In the genomic region with DNA sequence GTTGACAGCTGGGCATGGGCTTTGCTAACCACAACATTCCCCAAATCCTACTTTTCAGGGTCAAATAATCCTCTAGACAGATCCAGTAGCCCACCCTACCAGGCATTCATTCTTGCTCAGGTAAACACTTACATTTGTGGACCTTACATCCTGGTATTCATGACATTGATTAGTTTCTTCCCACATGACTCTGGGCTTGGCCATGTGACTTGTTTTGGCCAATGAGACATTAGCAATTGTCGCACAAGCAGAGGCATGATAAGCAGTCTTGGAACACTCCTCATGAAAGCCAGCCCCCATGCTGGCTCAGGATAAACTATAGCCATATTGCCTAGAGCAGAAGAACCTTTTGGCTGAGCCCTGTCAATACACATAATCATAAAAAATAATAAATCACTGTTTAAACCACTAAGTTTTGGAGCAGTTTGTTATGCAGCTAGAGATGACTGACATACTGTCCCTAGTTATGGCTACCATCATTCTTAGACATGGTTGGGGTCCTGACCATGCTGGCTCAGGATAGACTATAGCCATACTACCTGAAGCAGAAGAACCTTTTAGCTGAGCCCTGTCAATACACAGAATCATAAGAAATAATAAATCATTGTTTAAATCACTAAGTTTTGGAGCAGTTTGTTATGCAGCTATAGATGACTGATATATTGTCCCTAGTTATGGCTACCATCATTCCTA, we compare ENCODE assay signal across 31 cellular contexts.
"Had no signal": no experiment of that assay in that cellular context is flagged by ENCODE, and none has a peak within 500 bp of the region (broad histone marks: within the 10 kb centered on the region; RNA-seq: fewer than 3 reads in every experiment).

No MANE protein-coding gene starts in this region.

- H3K4me1 ChIP-seq: parathyroid adenoma, psoas muscle, suprapubic skin, testis, transverse colon, upper lobe of right lung, uterus had no signal

- H3K36me3 Mint-ChIP-seq: neural progenitor cell; stimulated activated memory B cell treated with anti-CD40 and anti-IgM and Interleukin-4, amounts not matched to agents 10 μg/mL and 1 μg/mL and 100 μg/mL, for 72 hours had no signal

- ATAC-seq: psoas muscle; right cardiac atrium; sciatic nerve; stimulated activated memory B cell treated with anti-CD40 and anti-IgM and Interleukin-4, amounts not matched to agents 10 μg/mL and 1 μg/mL and 100 μg/mL, for 72 hours; stimulated activated naive CD8-positive, alpha-beta T cell treated with anti-CD3 and anti-CD28 coated beads, Interleukin-15, amount 100 ng/mL, for 72 hours; stimulated activated naive CD8-positive, alpha-beta T cell treated with anti-CD3 and anti-CD28 coated beads, Interleukin-15, Interleukin-2, amounts not matched to agents 100 U/mL and 50 U/mL, for 24 hours; upper lobe of right lung had no signal

- H3K9me3 ChIP-seq: ovary, suprapubic skin, testis, transverse colon, upper lobe of right lung, uterus had no signal

- H3K4me1 Mint-ChIP-seq: stimulated activated memory B cell treated with anti-CD40 and anti-IgM and Interleukin-4, amounts not matched to agents 10 μg/mL and 1 μg/mL and 100 μg/mL, for 72 hours had no signal

- H3K4me3 ChIP-seq: neural progenitor cell, ovary, psoas muscle, skin epidermis, smooth muscle cell, spleen, suprapubic skin, testis, tibial artery, transverse colon, upper lobe of right lung, uterus had no signal

- DNase-seq: naive B cell; occipital lobe; ovary; posterior cingulate gyrus; psoas muscle; right cardiac atrium; spleen; stimulated activated CD4-positive, alpha-beta T cell treated with anti-CD3 and anti-CD28 coated beads, Interleukin-12 subunit alpha, Interleukin-12 subunit beta, amount 100 ng/mL, for 4 hours; stimulated activated CD4-positive, alpha-beta T cell treated with anti-CD3 and anti-CD28 coated beads, Interleukin-1b, Interleukin-23, amount 100 ng/mL, for 48 hours; stimulated activated CD4-positive, alpha-beta T cell treated with anti-CD3 and anti-CD28 coated beads, Interleukin-4, amount 100 ng/mL, for 1 hour; stimulated activated CD4-positive, alpha-beta T cell treated with anti-CD3 and anti-CD28 coated beads, Interleukin-4, amount 100 ng/mL, for 4 hours; stimulated activated CD8-positive, alpha-beta memory T cell treated with anti-CD3 and anti-CD28 coated beads, Interleukin-4, amount 100 ng/mL, for 48 hours; stimulated activated naive CD4-positive, alpha-beta T cell; stimulated activated naive CD8-positive, alpha-beta T cell treated with anti-CD3 and anti-CD28 coated beads, Interleukin-15, amount 100 ng/mL, for 72 hours; stimulated activated naive CD8-positive, alpha-beta T cell treated with anti-CD3 and anti-CD28 coated beads, Interleukin-15, Interleukin-2, amounts not matched to agents 100 U/mL and 50 U/mL, for 24 hours; substantia nigra; testis; tibial artery; transverse colon; upper lobe of right lung; uterus had no signal

- H3K27me3 ChIP-seq: neural progenitor cell, ovary, suprapubic skin, testis, tibial artery, transverse colon, upper lobe of right lung, uterus had no signal

- H3K4me3 Mint-ChIP-seq: naive B cell; nephron; neural progenitor cell; stimulated activated memory B cell treated with anti-CD40 and anti-IgM and Interleukin-4, amounts not matched to agents 10 μg/mL and 1 μg/mL and 100 μg/mL, for 72 hours; stimulated activated naive CD8-positive, alpha-beta T cell treated with anti-CD3 and anti-CD28 coated beads, Interleukin-15, amount 100 ng/mL, for 72 hours; type B pancreatic cell had no signal

- H3K27ac Mint-ChIP-seq: naive B cell; neural progenitor cell; progenitor cell of endocrine pancreas; stimulated activated memory B cell treated with anti-CD40 and anti-IgM and Interleukin-4, amounts not matched to agents 10 μg/mL and 1 μg/mL and 100 μg/mL, for 72 hours; stimulated activated naive CD8-positive, alpha-beta T cell treated with anti-CD3 and anti-CD28 coated beads, Interleukin-15, amount 100 ng/mL, for 72 hours; type B pancreatic cell had no signal

- H3K27ac ChIP-seq: neural progenitor cell, ovary, parathyroid adenoma, psoas muscle, skin epidermis, spleen, suprapubic skin, testis, tibial artery, transverse colon, upper lobe of right lung, uterus had no signal

- H3K36me3 ChIP-seq: neural progenitor cell, ovary, spleen, suprapubic skin, tibial artery, transverse colon, upper lobe of right lung, uterus had no signal
